23 cellular contexts compared by ENCODE assay signal in the genomic region with DNA sequence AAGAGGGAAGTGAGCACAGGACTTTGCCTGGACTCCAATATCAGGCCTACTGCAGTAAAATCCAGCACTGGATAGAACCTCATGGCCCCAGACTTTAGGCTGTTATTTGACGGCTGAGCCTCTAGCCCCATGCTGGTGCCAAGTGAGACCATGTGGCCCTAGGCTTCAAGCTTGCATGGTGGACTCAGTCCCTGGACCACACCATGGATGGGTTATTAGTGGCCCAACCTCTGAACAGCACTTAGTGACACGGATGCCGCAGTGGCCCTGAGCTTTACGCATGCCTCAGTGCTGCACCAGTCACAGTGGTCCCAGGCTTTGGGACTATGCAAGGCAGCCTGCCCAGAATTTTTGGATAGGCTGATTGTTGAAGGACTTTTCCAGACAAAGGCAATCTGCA. TPM values are rescaled to one million over a fixed set of nuclear protein-coding genes. Genes with fewer than 3 reads are reported as not detected.
"Had no signal": no experiment of that assay in that cellular context is flagged by ENCODE, and none has a peak within 500 bp of the region (broad histone marks: within the 10 kb centered on the region; RNA-seq: fewer than 3 reads in every experiment).

No MANE protein-coding gene starts in this region.

- H3K27me3 ChIP-seq: breast epithelium, right atrium auricular region, tibial nerve had no signal

- ATAC-seq: activated CD4-positive, CD25-positive, alpha-beta regulatory T cell treated with anti-CD3 and anti-CD28 coated beads, Interleukin-2, amount 50 U/mL, for 24 hours; mucosa of descending colon; natural killer cell treated with Interleukin-12 subunit alpha and Interleukin-12 subunit beta and Interleukin-15 and Interleukin-18, amount 100 ng/mL, for 72 hours had no signal

- H3K4me3 Mint-ChIP-seq: activated T-cell treated with anti-CD3 and anti-CD28 coated beads, Interleukin-2, amount 50 U/mL, for 24 hours; natural killer cell treated with Interleukin-12 subunit alpha and Interleukin-12 subunit beta and Interleukin-15 and Interleukin-18, amount 100 ng/mL, for 72 hours had no signal

- H3K36me3 Mint-ChIP-seq: natural killer cell treated with Interleukin-12 subunit alpha and Interleukin-12 subunit beta and Interleukin-15 and Interleukin-18, amount 100 ng/mL, for 72 hours had no signal

- H3K9me3 Mint-ChIP-seq: natural killer cell treated with Interleukin-12 subunit alpha and Interleukin-12 subunit beta and Interleukin-15 and Interleukin-18, amount 100 ng/mL, for 72 hours had no signal

- H3K27me3 Mint-ChIP-seq: activated T-cell treated with anti-CD3 and anti-CD28 coated beads, Interleukin-2, amount 50 U/mL, for 24 hours; natural killer cell treated with Interleukin-12 subunit alpha and Interleukin-12 subunit beta and Interleukin-15 and Interleukin-18, amount 100 ng/mL, for 72 hours had no signal

- H3K27ac Mint-ChIP-seq: activated T-cell treated with anti-CD3 and anti-CD28 coated beads, Interleukin-2, amount 50 U/mL, for 24 hours; natural killer cell treated with Interleukin-12 subunit alpha and Interleukin-12 subunit beta and Interleukin-15 and Interleukin-18, amount 100 ng/mL, for 72 hours had no signal

- H3K4me3 ChIP-seq: breast epithelium, left ventricle myocardium inferior, mucosa of descending colon, right atrium auricular region, smooth muscle cell, tibial nerve had no signal

- H3K36me3 ChIP-seq: breast epithelium, left ventricle myocardium inferior, right atrium auricular region, tibial nerve, WERI-Rb-1 had no signal

- DNase-seq: activated CD4-positive, alpha-beta T cell treated with anti-CD3 and anti-CD28 coated beads for 48 hours; activated CD4-positive, alpha-beta T cell treated with anti-CD3 and anti-CD28 coated beads, Interleukin-2, amount 50 U/mL, for 48 hours; activated CD8-positive, alpha-beta memory T cell treated with anti-CD3 and anti-CD28 coated beads for 24 hours; activated CD8-positive, alpha-beta memory T cell treated with anti-CD3 and anti-CD28 coated beads, Interleukin-2, amount 50 U/mL, for 4 hours; activated gamma-delta T cell; activated naive CD4-positive, alpha-beta T cell treated with anti-CD3 and anti-CD28 coated beads, Interleukin-2, amount 50 U/mL, for 16 hours; activated T-cell treated with anti-CD3 and anti-CD28 coated beads, Interleukin-2, amount 50 U/mL, for 24 hours; central memory CD4-positive, alpha-beta T cell; dermis blood vessel endothelial cell; effector memory CD4-positive, alpha-beta T cell; glutamatergic neuron; islet precursor cell; left ventricle myocardium inferior; mucosa of descending colon; stimulated activated CD4-positive, alpha-beta T cell treated with anti-CD3 and anti-CD28 coated beads, Interleukin-15, amount 100 ng/mL, for 24 hours; stimulated activated naive CD4-positive, alpha-beta T cell; WERI-Rb-1 had no signal

- H3K27ac ChIP-seq: breast epithelium, left ventricle myocardium inferior, right atrium auricular region, tibial nerve, WERI-Rb-1 had no signal

- H3K4me1 ChIP-seq: breast epithelium, left ventricle myocardium inferior, right atrium auricular region had no signal

- H3K9me3 ChIP-seq: breast epithelium, mucosa of descending colon, right atrium auricular region, tibial nerve had no signal

RNA-seq across cellular contexts. Expression of a gene that starts 13.0 kb away (rescaled TPM):
- total RNA-seq: smooth muscle cell had no signal

RNA-seq across cellular contexts. Expression of a gene that starts 16.4 kb away (rescaled TPM):
- total RNA-seq: smooth muscle cell had no signal
